Comparison of ENCODE assay signal across 1 cellular context in genomic region chrX:28659269-28659668, GRCh38.
TF ChIP-seq lines count a peak whose summit lies in the region.

No MANE protein-coding gene starts in this region.

TF ChIP-seq in HepG2, 621 proteins besides CTCF, POLR2A, EP300 and RAD21 (continued from another document):
- no peak for TF ChIP-seq ZNF484 (CRISPR knock-in tag; IDR thresholded peaks at IDR 0.05; ENCODE audit: borderline replicate concordance, low read depth)
- TF ChIP-seq MTF2 (CRISPR knock-in tag; IDR thresholded peaks at IDR 0.05; ENCODE audit: borderline replicate concordance), result no peak
- TF ChIP-seq, protein P1, sequence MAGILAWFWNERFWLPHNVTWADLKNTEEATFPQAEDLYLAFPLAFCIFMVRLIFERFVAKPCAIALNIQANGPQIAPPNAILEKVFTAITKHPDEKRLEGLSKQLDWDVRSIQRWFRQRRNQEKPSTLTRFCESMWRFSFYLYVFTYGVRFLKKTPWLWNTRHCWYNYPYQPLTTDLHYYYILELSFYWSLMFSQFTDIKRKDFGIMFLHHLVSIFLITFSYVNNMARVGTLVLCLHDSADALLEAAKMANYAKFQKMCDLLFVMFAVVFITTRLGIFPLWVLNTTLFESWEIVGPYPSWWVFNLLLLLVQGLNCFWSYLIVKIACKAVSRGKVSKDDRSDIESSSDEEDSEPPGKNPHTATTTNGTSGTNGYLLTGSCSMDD (CRISPR knock-in tag; IDR thresholded peaks at IDR 0.05), result no peak
- TF ChIP-seq ZNF543 (CRISPR knock-in tag; IDR thresholded peaks at IDR 0.05), result no peak
- no peak for TF ChIP-seq GRHL1 (CRISPR knock-in tag; conservative IDR thresholded peaks at IDR 0.05)
- no peak for TF ChIP-seq ZNF703 (CRISPR knock-in tag; IDR thresholded peaks at IDR 0.05; ENCODE audit: borderline replicate concordance)
- TF ChIP-seq PCBP2 (optimal IDR thresholded peaks at IDR 0.05; ENCODE audit: low read depth, low read length, poor library complexity, severe bottlenecking), result no peak
